In genomic region chr1:151166506-151166956, GRCh38 we compare ENCODE assay signal across 8 cellular contexts. TPM values are rescaled to one million over a fixed set of nuclear protein-coding genes. Genes with fewer than 3 reads are reported as not detected.
DNase-seq lines count a peak whose midpoint lies in the region; ATAC-seq and TF ChIP-seq lines count a peak whose summit lies in the region.

No MANE protein-coding gene starts in this region.

- peak overlapping the region; percentile 95 for H3K4me3 Mint-ChIP-seq in CD8-positive, alpha-beta T cell
- peak overlapping the region; percentile 85 for H3K4me3 Mint-ChIP-seq in activated CD4-positive, alpha-beta memory T cell treated with anti-CD3 and anti-CD28 coated beads, Interleukin-2, amount 10 ng/mL, durations not matched to agents 7 days and 5 days

- peak overlapping the region; percentile 72 for H3K27ac ChIP-seq in CD8-positive, alpha-beta T cell (ENCODE audit: low read depth, low read length)
- peak overlapping the region; percentile 91 for H3K27ac ChIP-seq in left ventricle myocardium inferior (replicated peaks)

- no peak for TF ChIP-seq CTCF in CD8-positive, alpha-beta T cell (IDR thresholded peaks at IDR 0.05)
- TF ChIP-seq CTCF in left ventricle myocardium inferior (IDR thresholded peaks at IDR 0.05; ENCODE audit: borderline replicate concordance) = no peak

- peaks cover 27% of the 10 kb centered on the region for H3K4me1 ChIP-seq in CD8-positive, alpha-beta T cell (ENCODE audit: insufficient read depth, low read length)
- peaks cover 47% of the 10 kb centered on the region for H3K4me1 ChIP-seq in left ventricle myocardium inferior

- H3K9me3 ChIP-seq in CD8-positive, alpha-beta T cell (ENCODE audit: low read length) = no peaks in the 10 kb centered on the region
- no peaks in the 10 kb centered on the region for H3K9me3 ChIP-seq in left ventricle myocardium inferior (replicated peaks)

- peaks cover 13% of the 10 kb centered on the region for H3K36me3 ChIP-seq in CD8-positive, alpha-beta T cell (ENCODE audit: insufficient read depth, low read length)
- H3K36me3 ChIP-seq in left ventricle myocardium inferior = peaks cover 45% of the 10 kb centered on the region

- no peak for DNase-seq in CD8-positive, alpha-beta T cell
- no peak for DNase-seq in activated CD4-positive, alpha-beta memory T cell treated with anti-CD3 and anti-CD28 coated beads, Interleukin-2, amount 10 ng/mL, durations not matched to agents 7 days and 5 days
- no peak for DNase-seq in left ventricle myocardium inferior
- DNase-seq in skeletal muscle cell (ENCODE audit: low read depth) = peak; percentile 36
- DNase-seq in NCI-H526 treated with DMSO at 0.1 percent for 48 hours (lab: John Stamatoyannopoulos, UW) = no peak
- DNase-seq in stimulated activated CD4-positive, alpha-beta T cell treated with anti-CD3 and anti-CD28 coated beads, Interleukin-4, amount 100 ng/mL, for 4 hours = no peak
- no peak for DNase-seq in globus pallidus (ENCODE audit: low spot score)

- CTCF ChIA-PET in CD8-positive, alpha-beta T cell (lab: Charles Lee) = interaction anchor here (0.9 to 1.5 kb wide), 7 partner anchors 9 to 86 kb away, joined by 3 to 5 read pairs (median 4); partner anchors contain the start of genes SEMA6C, TMOD4 and VPS72
- CTCF ChIA-PET in activated CD4-positive, alpha-beta memory T cell treated with anti-CD3 and anti-CD28 coated beads, Interleukin-2, amount 10 ng/mL, durations not matched to agents 7 days and 5 days (lab: Charles Lee) = interaction anchor here (0.6 to 2.4 kb wide), 4 partner anchors 10 to 67 kb away, joined by 4 to 10 read pairs (median 8); partner anchors contain the start of gene TNFAIP8L2

- no peaks in the 10 kb centered on the region for H3K27me3 Mint-ChIP-seq in CD8-positive, alpha-beta T cell (ENCODE audit: low read depth)
- no peaks in the 10 kb centered on the region for H3K27me3 Mint-ChIP-seq in activated CD4-positive, alpha-beta memory T cell treated with anti-CD3 and anti-CD28 coated beads, Interleukin-2, amount 10 ng/mL, durations not matched to agents 7 days and 5 days

- H3K4me1 Mint-ChIP-seq in CD8-positive, alpha-beta T cell (ENCODE audit: low read depth) = peaks cover 46% of the 10 kb centered on the region
- H3K4me1 Mint-ChIP-seq in activated CD4-positive, alpha-beta memory T cell treated with anti-CD3 and anti-CD28 coated beads, Interleukin-2, amount 10 ng/mL, durations not matched to agents 7 days and 5 days = peaks cover 55% of the 10 kb centered on the region

- POLR2A ChIA-PET in CD8-positive, alpha-beta T cell (lab: Charles Lee) = interaction anchor here (0.7 to 3.3 kb wide), 9 partner anchors 9 to 193 kb away, joined by 3 to 20 read pairs (median 3); partner anchors contain the start of genes PSMD4, TNFAIP8L2, VPS72 and ZNF687
- POLR2A ChIA-PET in activated CD4-positive, alpha-beta memory T cell treated with anti-CD3 and anti-CD28 coated beads, Interleukin-2, amount 10 ng/mL, durations not matched to agents 7 days and 5 days (lab: Charles Lee) = interaction anchor here (0.6 to 4.3 kb wide), 13 partner anchors 9 to 802 kb away, joined by 3 to 37 read pairs (median 4); partner anchors contain the start of genes MINDY1, PSMD4, RPRD2 and TMOD4

- H3K9me3 Mint-ChIP-seq in CD8-positive, alpha-beta T cell = no peaks in the 10 kb centered on the region
- no peaks in the 10 kb centered on the region for H3K9me3 Mint-ChIP-seq in activated CD4-positive, alpha-beta memory T cell treated with anti-CD3 and anti-CD28 coated beads, Interleukin-2, amount 10 ng/mL, durations not matched to agents 7 days and 5 days

- peaks cover 61% of the 10 kb centered on the region for H3K36me3 Mint-ChIP-seq in CD8-positive, alpha-beta T cell
- peaks cover 56% of the 10 kb centered on the region for H3K36me3 Mint-ChIP-seq in activated CD4-positive, alpha-beta memory T cell treated with anti-CD3 and anti-CD28 coated beads, Interleukin-2, amount 10 ng/mL, durations not matched to agents 7 days and 5 days (ENCODE audit: low read depth)

- intact Hi-C loops in CD8-positive, alpha-beta T cell (cut with DNase I, micrococcal nuclease) = loop anchor here (1.0 to 5.0 kb wide), 7 partner anchors 24 to 899 kb away; partner anchors contain the start of genes PIP5K1A (in 2 of the 2), APH1A (in 1 of the 2), MRPL9 (in 1 of the 2) and PSMB4 (in 1 of the 2)
- intact Hi-C loops in left ventricle myocardium inferior (cut with micrococcal nuclease) = no loop called here

- no peak for ATAC-seq in CD8-positive, alpha-beta T cell
- ATAC-seq in HG03135 (IDR thresholded peaks at IDR 0.05; ENCODE audit: unreplicated experiment) = peak; percentile 10

- H3K27me3 ChIP-seq in CD8-positive, alpha-beta T cell (ENCODE audit: insufficient read depth, low read length) = no peaks in the 10 kb centered on the region
- H3K27me3 ChIP-seq in left ventricle myocardium inferior (ENCODE audit: low read depth) = no peaks in the 10 kb centered on the region

- peak overlapping the region; percentile 82 for H3K4me3 ChIP-seq in CD8-positive, alpha-beta T cell (ENCODE audit: low read depth, low read length)
- H3K4me3 ChIP-seq in left ventricle myocardium inferior (peak overlapping the region; percentile 86), skeletal muscle cell (ENCODE audit: low read depth, low read length) (peak overlapping the region; percentile 96)

- peak overlapping the region; percentile 94 for H3K27ac Mint-ChIP-seq in CD8-positive, alpha-beta T cell
- peak overlapping the region; percentile 83 for H3K27ac Mint-ChIP-seq in activated CD4-positive, alpha-beta memory T cell treated with anti-CD3 and anti-CD28 coated beads, Interleukin-2, amount 10 ng/mL, durations not matched to agents 7 days and 5 days

RNA-seq across cellular contexts. Expression of gene SCNM1, which starts 0.6 kb away (rescaled TPM):
- total RNA-seq in CD8-positive, alpha-beta T cell = 10 to 100 TPM; 35.0 to 40.4 TPM
- total RNA-seq in activated CD4-positive, alpha-beta memory T cell treated with anti-CD3 and anti-CD28 coated beads, Interleukin-2, amount 10 ng/mL, durations not matched to agents 7 days and 5 days = 10 to 100 TPM; 63.5 to 67.9 TPM
- total RNA-seq in left ventricle myocardium inferior = 19.4 TPM

RNA-seq across cellular contexts. Expression of gene LYSMD1, which starts 0.8 kb away (rescaled TPM):
- total RNA-seq in CD8-positive, alpha-beta T cell = under 1 TPM; 0.49 to 0.94 TPM
- total RNA-seq in activated CD4-positive, alpha-beta memory T cell treated with anti-CD3 and anti-CD28 coated beads, Interleukin-2, amount 10 ng/mL, durations not matched to agents 7 days and 5 days = 1 to 10 TPM; 2.0 to 2.1 TPM
- 12.0 TPM for total RNA-seq in left ventricle myocardium inferior

RNA-seq across cellular contexts. Expression of gene TMOD4, which starts 9.2 kb away (rescaled TPM):
- 1 to 10 TPM in 1 of 2 experiments, under 1 TPM in 1; 0.98 to 1.7 TPM for total RNA-seq in CD8-positive, alpha-beta T cell
- 1 to 10 TPM; 1.5 to 1.9 TPM for total RNA-seq in activated CD4-positive, alpha-beta memory T cell treated with anti-CD3 and anti-CD28 coated beads, Interleukin-2, amount 10 ng/mL, durations not matched to agents 7 days and 5 days
- not detected for total RNA-seq in left ventricle myocardium inferior

RNA-seq across cellular contexts. Expression of gene TNFAIP8L2, which starts 10.1 kb away (rescaled TPM):
- total RNA-seq in CD8-positive, alpha-beta T cell = under 1 TPM; 0.62 to 0.86 TPM
- 10 to 100 TPM; 31.2 to 32.0 TPM for total RNA-seq in activated CD4-positive, alpha-beta memory T cell treated with anti-CD3 and anti-CD28 coated beads, Interleukin-2, amount 10 ng/mL, durations not matched to agents 7 days and 5 days
- total RNA-seq in left ventricle myocardium inferior = 0.88 TPM

RNA-seq across cellular contexts. Expression of gene SEMA6C, which starts 20.1 kb away (rescaled TPM):
- 1 to 10 TPM; 2.0 to 3.0 TPM for total RNA-seq in CD8-positive, alpha-beta T cell
- total RNA-seq in activated CD4-positive, alpha-beta memory T cell treated with anti-CD3 and anti-CD28 coated beads, Interleukin-2, amount 10 ng/mL, durations not matched to agents 7 days and 5 days = 1 to 10 TPM; 1.8 to 2.3 TPM
- total RNA-seq in left ventricle myocardium inferior = 77.7 TPM
